ENCODE assay signal across 17 cellular contexts in the genomic region with DNA sequence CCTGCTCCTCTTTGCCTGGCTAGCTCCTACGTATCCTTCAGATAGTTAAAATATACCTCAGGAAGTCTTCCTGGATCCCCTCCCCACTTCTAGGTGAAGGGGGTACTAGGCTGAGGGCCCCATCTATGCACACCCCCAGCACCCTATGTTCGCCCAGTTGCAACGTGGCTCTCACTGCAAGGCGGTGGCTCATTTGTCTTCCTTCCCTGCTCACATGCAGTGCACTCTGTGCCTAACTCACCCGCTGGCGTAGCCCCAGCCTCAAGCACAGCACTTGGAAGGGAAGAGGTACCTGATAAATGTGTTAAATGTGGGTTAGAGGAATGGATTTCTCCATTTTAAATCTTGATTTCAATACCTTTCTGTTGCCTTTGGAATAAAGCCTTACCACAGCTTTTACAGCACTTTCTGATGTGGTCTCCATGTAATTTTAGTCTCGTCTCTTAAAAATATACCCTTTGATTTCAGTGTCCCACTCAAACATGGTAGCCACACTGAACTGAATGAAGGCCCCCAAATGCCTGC. TPM values are rescaled to one million over a fixed set of nuclear protein-coding genes. Genes with fewer than 3 reads are reported as not detected.
DNase-seq lines count a peak whose midpoint lies in the region; ATAC-seq and TF ChIP-seq lines count a peak whose summit lies in the region.
"Had no signal": no experiment of that assay in that cellular context is flagged by ENCODE, and none has a peak within 500 bp of the region (broad histone marks: within the 10 kb centered on the region; RNA-seq: fewer than 3 reads in every experiment).

No MANE protein-coding gene starts in this region.

- H2BK5ac ChIP-seq in trophoblast cell (ENCODE audit: low read depth, low read length, poor library complexity): no peak overlapping the region

- no peaks in the 10 kb centered on the region for H3K27me3 ChIP-seq in HCT116 (ENCODE audit: insufficient read depth, low read length)
- no peaks in the 10 kb centered on the region for H3K27me3 ChIP-seq in RWPE2 (ENCODE audit: insufficient read depth, poor library complexity, severe bottlenecking)
- no peaks in the 10 kb centered on the region for H3K27me3 ChIP-seq in trophoblast cell (ENCODE audit: insufficient read depth, low read length)
- no peaks in the 10 kb centered on the region for H3K27me3 ChIP-seq in left lung

- H3K18ac ChIP-seq in trophoblast cell (ENCODE audit: low read length): peak overlapping the region; percentile 39

- DNase-seq in HCT116 (ENCODE audit: low read depth, low spot score) (no peak), RWPE2 (ENCODE audit: low spot score) (no peak), epithelial cell of prostate (ENCODE audit: low read depth, low spot score) (no peak), trophoblast cell (no peak), NK-92 (lab: John Stamatoyannopoulos, UW; ENCODE audit: unreplicated experiment) (no peak), left lung (no peak)
- DNase-seq: CD8-positive, alpha-beta T cell; COR-L47; DND-41; GDM1; IMR-90 had no signal

- no peak for TF ChIP-seq POLR2A in HCT116 (IDR thresholded peaks at IDR 0.05; ENCODE audit: borderline replicate concordance, extremely low read depth, insufficient read depth, insufficient read length)

- H3K9ac ChIP-seq in HCT116 (ENCODE audit: low read length) (no peak overlapping the region), trophoblast cell (ENCODE audit: low read length) (no peak overlapping the region)

- H4K8ac ChIP-seq in trophoblast cell (ENCODE audit: low read depth, low read length): no peak overlapping the region

- no CpG with 5 or more reads among the region's 7 CpGs for whole genome bisulfite sequencing in trophoblast cell (ENCODE audit: extremely low coverage, insufficient coverage, insufficient read length)

- H3K4me1 ChIP-seq in HCT116 (ENCODE audit: control insufficient read depth in 1 of 2, insufficient read depth in 2 of 2, low read length in 2 of 2) (peaks cover 16 to 54% of the 10 kb centered on the region in 2 experiments), RWPE2 (ENCODE audit: insufficient read depth, poor library complexity, severe bottlenecking) (peaks cover 72% of the 10 kb centered on the region), trophoblast cell (ENCODE audit: control insufficient read depth in 1 of 2, insufficient read depth in 2 of 2, low read length in 2 of 2) (peaks cover 33 to 41% of the 10 kb centered on the region in 2 experiments), left lung (no peaks in the 10 kb centered on the region)

- POLR2A ChIA-PET in HCT116 (lab: Charles Lee): interaction anchor here (0.6 kb wide), 1 partner anchor 62 kb away, joined by 5 read pairs; no protein-coding TSS in a partner anchor

- no peak overlapping the region for H2BK120ac ChIP-seq in trophoblast cell (ENCODE audit: insufficient read depth, low read length, poor library complexity)

- H4K91ac ChIP-seq in trophoblast cell (ENCODE audit: low read depth, low read length): peak overlapping the region; percentile 10

- BruUV-seq in HCT116 (replicated peaks; lab: Mats Ljungman, UMichigan): no TSS peak

- H3K23ac ChIP-seq in trophoblast cell (ENCODE audit: low read length): no peak overlapping the region

- ATAC-seq in HCT116 (no peak), RWPE2 (ENCODE audit: low read depth) (no peak), GM19463 (IDR thresholded peaks at IDR 0.05; ENCODE audit: unreplicated experiment) (no peak), left lung (no peak), HG02610 (IDR thresholded peaks at IDR 0.05; ENCODE audit: unreplicated experiment) (no peak)
- ATAC-seq: A549; CD8-positive, alpha-beta T cell had no signal

- H3K36me3 ChIP-seq in HCT116 (ENCODE audit: control insufficient read depth in 1 of 2, insufficient read depth in 2 of 2, low read length in 2 of 2): no peaks in the 10 kb centered on the region
- no peaks in the 10 kb centered on the region for H3K36me3 ChIP-seq in RWPE2 (ENCODE audit: low read depth)
- peaks cover 0 to 2% of the 10 kb centered on the region in 2 experiments for H3K36me3 ChIP-seq in trophoblast cell (ENCODE audit: control insufficient read depth in 1 of 2, insufficient read depth in 2 of 2, low read length in 2 of 2)
- no peaks in the 10 kb centered on the region for H3K36me3 ChIP-seq in left lung

- CTCF ChIA-PET in HCT116 (lab: Charles Lee): no interaction called here

- no peaks in the 10 kb centered on the region for H4K20me1 ChIP-seq in HCT116 (ENCODE audit: insufficient read depth)

- intact Hi-C loops in HCT116 (cut with micrococcal nuclease) (loop anchor here (5.0 kb wide), 1 partner anchor 47 kb away; no protein-coding TSS in a partner anchor), left lung (cut with DNase I) (no loop called here)

- H2AFZ ChIP-seq in HCT116 (ENCODE audit: low read depth, low read length, poor library complexity, severe bottlenecking) (no peak overlapping the region), trophoblast cell (ENCODE audit: insufficient read depth, low read length, poor library complexity) (no peak overlapping the region)

- H4K12ac ChIP-seq in trophoblast cell (ENCODE audit: low read depth, low read length): no peak overlapping the region

- TF ChIP-seq CTCF in HCT116 (IDR thresholded peaks at IDR 0.05 in 2 of 3, conservative IDR thresholded peaks at IDR 0.05 in 1 of 3; ENCODE audit: borderline replicate concordance in 1 of 3, insufficient read depth in 1 of 3, low read depth in 2 of 3, low read length in 2 of 3): no peak
- no peak for TF ChIP-seq CTCF in RWPE2 (IDR thresholded peaks at IDR 0.05; ENCODE audit: poor library complexity, severe bottlenecking)
- no peak for TF ChIP-seq CTCF in left lung (IDR thresholded peaks at IDR 0.05)

- TF ChIP-seq RAD21 in HCT116 (IDR thresholded peaks at IDR 0.05; ENCODE audit: low read depth): no peak

- no peaks in the 10 kb centered on the region for H3K9me2 ChIP-seq in HCT116 (ENCODE audit: insufficient read depth)

- RAD21 ChIA-PET in HCT116 (lab: Charles Lee; ENCODE audit: low non-redundant PET in 1 of 2, low total read pairs in 2 of 2, uncharacterized antibody in 2 of 2, unreplicated experiment in 2 of 2): no interaction called here

- H3K4ac ChIP-seq in trophoblast cell (ENCODE audit: low read depth, low read length): no peak overlapping the region

- no peaks in the 10 kb centered on the region for H3K79me2 ChIP-seq in HCT116 (ENCODE audit: insufficient read depth, low read length)
- no peaks in the 10 kb centered on the region for H3K79me2 ChIP-seq in trophoblast cell (ENCODE audit: control insufficient read depth, insufficient read depth, low read length, poor library complexity)

- no peak overlapping the region for H2AK5ac ChIP-seq in trophoblast cell (ENCODE audit: low read length)

- H3K9me3 ChIP-seq in HCT116 (ENCODE audit: control insufficient read depth in 1 of 2, insufficient read depth in 1 of 2, low read depth in 1 of 2, low read length in 2 of 2): no peaks in the 10 kb centered on the region
- no peaks in the 10 kb centered on the region for H3K9me3 ChIP-seq in RWPE2 (ENCODE audit: severe bottlenecking)
- no peaks in the 10 kb centered on the region for H3K9me3 ChIP-seq in trophoblast cell (ENCODE audit: insufficient read depth, low read depth, low read length)
- H3K9me3 ChIP-seq in left lung: no peaks in the 10 kb centered on the region
- H3K9me3 ChIP-seq: A549 had no signal

- H3K4me2 ChIP-seq in HCT116 (ENCODE audit: low read length): peak overlapping the region; percentile 24; the same call in 1 of the 2 replicates
- no peak overlapping the region for H3K4me2 ChIP-seq in trophoblast cell (ENCODE audit: low read length)
- H3K4me2 ChIP-seq: A549 had no signal

- H3K14ac ChIP-seq in trophoblast cell (ENCODE audit: low read length): peak overlapping the region; percentile 24

- H3K4me3 ChIP-seq in HCT116 (replicated peaks in 1 of 2; ENCODE audit: low read depth in 1 of 2, low read length in 2 of 2) (no peak overlapping the region), RWPE2 (ENCODE audit: severe bottlenecking) (no peak overlapping the region), trophoblast cell (ENCODE audit: low read depth, low read length) (no peak overlapping the region), left lung (no peak overlapping the region)
- H3K4me3 ChIP-seq: A549 had no signal

- H3K79me1 ChIP-seq in trophoblast cell (ENCODE audit: low read length): peaks cover 11% of the 10 kb centered on the region

- H3K27ac ChIP-seq in HCT116 (ENCODE audit: low read depth, low read length) (no peak overlapping the region), RWPE2 (ENCODE audit: poor library complexity, severe bottlenecking) (peak overlapping the region; percentile 94), epithelial cell of prostate (peak overlapping the region; percentile 69), trophoblast cell (ENCODE audit: low read depth, low read length) (no peak overlapping the region), left lung (no peak overlapping the region)
- H3K27ac ChIP-seq: A549 had no signal

- no peak overlapping the region for H2BK12ac ChIP-seq in trophoblast cell (ENCODE audit: low read length)

TF ChIP-seq in HCT116, 20 proteins besides CTCF, POLR2A, EP300 and RAD21:
- no peak for TF ChIP-seq TCF7L2 (IDR thresholded peaks at IDR 0.05; ENCODE audit: borderline replicate concordance, extremely low read depth, insufficient read depth, insufficient read length)
- TF ChIP-seq CBX3 (IDR thresholded peaks at IDR 0.05; ENCODE audit: low read depth): no peak
- no peak for TF ChIP-seq EGR1 (IDR thresholded peaks at IDR 0.05; ENCODE audit: low read depth)
- TF ChIP-seq JUND (IDR thresholded peaks at IDR 0.05): no peak
- TF ChIP-seq EZH2 (IDR thresholded peaks at IDR 0.05): no peak
- no peak for TF ChIP-seq POLR2AphosphoS5 (IDR thresholded peaks at IDR 0.05; ENCODE audit: low read depth, low read length)
- no peak for TF ChIP-seq ZNF274 (IDR thresholded peaks at IDR 0.05; ENCODE audit: low read depth, low read length)
- TF ChIP-seq FOSL1 (IDR thresholded peaks at IDR 0.05; ENCODE audit: low read depth): no peak

RNA-seq across cellular contexts. Expression of a gene that starts 39.3 kb away (rescaled TPM):
- 0.20 TPM for total RNA-seq in HCT116 (2021; ENCODE audit: unreplicated experiment)
- polyA plus RNA-seq in HCT116 (2012): not detected in 2 replicates
- polyA plus RNA-seq in trophoblast cell (2013): 65.5 and 65.9 TPM in 2 replicates
- total RNA-seq in left lung: 1 to 10 TPM in 1 of 2 donors, under 1 TPM in 1; 0.93 to 1.3 TPM
- total RNA-seq: CD8-positive, alpha-beta T cell; HT-29; IMR-90 had no signal
- polyA plus RNA-seq: A549, AG04450, BJ, IMR-90 had no signal

Comparison
In these comparisons a context has a peak if more than half of its experiments do, and no peak if none do; other contexts are left out.
1. H3K27ac ChIP-seq: peak in RWPE2 (single experiment) and epithelial cell of prostate (single experiment); none in HCT116 (single experiment), trophoblast cell (single experiment) and left lung (0 of 2).